Comparison of ENCODE assay signal across 14 cellular contexts in the genomic region with DNA sequence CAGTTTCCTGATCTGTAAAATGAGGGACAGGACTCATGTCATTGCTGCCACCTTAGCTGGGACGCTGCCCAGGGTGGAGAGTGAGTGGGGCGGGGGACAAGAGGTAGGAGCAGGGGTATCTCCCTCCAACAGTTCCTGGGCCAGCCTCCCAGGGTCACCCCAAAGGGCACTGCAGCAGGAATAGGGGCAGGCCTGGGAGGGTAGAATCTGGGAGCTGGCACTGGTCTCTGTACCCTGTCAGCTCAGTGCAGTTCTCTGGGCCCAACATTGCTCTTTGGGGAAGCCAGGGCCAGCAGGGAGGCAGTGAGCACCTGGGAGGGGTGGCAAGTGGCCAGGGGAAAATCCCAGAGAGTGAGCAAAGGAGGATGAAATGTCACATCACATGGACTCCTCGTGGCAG. TPM values are rescaled to one million over a fixed set of nuclear protein-coding genes. Genes with fewer than 3 reads are reported as not detected.
DNase-seq lines count a peak whose midpoint lies in the region; ATAC-seq and TF ChIP-seq lines count a peak whose summit lies in the region.
"Had no signal": no experiment of that assay in that cellular context is flagged by ENCODE, and none has a peak within 500 bp of the region (broad histone marks: within the 10 kb centered on the region; RNA-seq: fewer than 3 reads in every experiment).

No MANE protein-coding gene starts in this region.

- H4K8ac ChIP-seq in H9 (replicated peaks; ENCODE audit: insufficient read length, low read depth, low read length) (no peak overlapping the region), mesendoderm (ENCODE audit: low read depth, low read length) (no peak overlapping the region)

- H3K23ac ChIP-seq in H9 (ENCODE audit: insufficient read length, low read depth, low read length): no peak overlapping the region
- no peak overlapping the region for H3K23ac ChIP-seq in mesendoderm (ENCODE audit: low read length)

- H3K4ac ChIP-seq in H9 (ENCODE audit: low read depth, low read length) (no peak overlapping the region), mesendoderm (ENCODE audit: low read depth, low read length) (no peak overlapping the region)

- no peak overlapping the region for H3K18ac ChIP-seq in H9 (ENCODE audit: insufficient read length, low read depth, low read length)
- no peak overlapping the region for H3K18ac ChIP-seq in mesendoderm (ENCODE audit: low read length)

- no peak overlapping the region for H2BK5ac ChIP-seq in H9 (ENCODE audit: insufficient read length, low read length)
- H2BK5ac ChIP-seq in mesendoderm (ENCODE audit: low read length): no peak overlapping the region

- H3K56ac ChIP-seq in H9 (ENCODE audit: insufficient read length, low read depth, low read length) (no peak overlapping the region), mesendoderm (ENCODE audit: low read length) (no peak overlapping the region)

- ATAC-seq in body of pancreas: peak; percentile 48
- no peak for ATAC-seq in lower lobe of right lung
- ATAC-seq in GM21576 (IDR thresholded peaks at IDR 0.05; ENCODE audit: unreplicated experiment): no peak
- no peak for ATAC-seq in HG02852 (IDR thresholded peaks at IDR 0.05; ENCODE audit: unreplicated experiment)

- H3K14ac ChIP-seq in H9 (ENCODE audit: insufficient read depth, low read length): no peak overlapping the region

- no peak overlapping the region for H3K9ac ChIP-seq in H9 (ENCODE audit: extremely low read depth, insufficient read length, low read length)
- H3K9ac ChIP-seq in mesendoderm (ENCODE audit: low read length): no peak overlapping the region

- H3K79me1 ChIP-seq in H9 (ENCODE audit: insufficient read depth, low read depth, low read length, poor library complexity, severe bottlenecking) (no peaks in the 10 kb centered on the region), mesendoderm (ENCODE audit: low read length) (no peaks in the 10 kb centered on the region)

- peak; percentile 9 for DNase-seq in H9
- peak in 2 of 4 donors; percentile 38 to 50 for DNase-seq in body of pancreas
- DNase-seq in lower lobe of right lung: no peak
- DNase-seq in suprapubic skin (ENCODE audit: low spot score in 2 of 2): peak; percentile 45 to 54
- DNase-seq in mesendoderm: no peak
- DNase-seq: CD8-positive, alpha-beta memory T cell; Karpas-422; NCI-H1105 treated with DMSO at 0.1 percent for 48 hours; NCI-H1930; NCI-H2171 treated with DMSO at 0.1 percent for 48 hours; NCI-H510A treated with DMSO at 0.1 percent for 48 hours; RPMI8226 had no signal

- no peaks in the 10 kb centered on the region for H3K23me2 ChIP-seq in H9 (ENCODE audit: insufficient read length, low read depth, low read length, poor library complexity, severe bottlenecking)

- H3K9me3 ChIP-seq in H9 (ENCODE audit: control insufficient read depth, low read depth, low read length) (no peaks in the 10 kb centered on the region), body of pancreas (no peaks in the 10 kb centered on the region), lower lobe of right lung (no peaks in the 10 kb centered on the region), suprapubic skin (no peaks in the 10 kb centered on the region)

- H3K36me3 ChIP-seq in body of pancreas (replicated peaks in 1 of 2; ENCODE audit: insufficient read depth in 1 of 2, low read depth in 2 of 2): no peaks in the 10 kb centered on the region
- H3K36me3 ChIP-seq in lower lobe of right lung: no peaks in the 10 kb centered on the region
- no peaks in the 10 kb centered on the region for H3K36me3 ChIP-seq in suprapubic skin
- no peaks in the 10 kb centered on the region for H3K36me3 ChIP-seq in mesendoderm (ENCODE audit: control insufficient read depth, insufficient read depth, low read length)

- TF ChIP-seq POLR2A in body of pancreas (IDR thresholded peaks at IDR 0.05): no peak
- no peak for TF ChIP-seq POLR2A in suprapubic skin (IDR thresholded peaks at IDR 0.05)

- H4K5ac ChIP-seq in H9 (ENCODE audit: insufficient read length, low read depth, low read length) (no peak overlapping the region), mesendoderm (ENCODE audit: low read length) (no peak overlapping the region)

- H3K36me3 Mint-ChIP-seq in H9 (ENCODE audit: insufficient read depth in 1 of 3, low read depth in 3 of 3): no peaks in the 10 kb centered on the region
- H3K36me3 Mint-ChIP-seq: CD8-positive, alpha-beta memory T cell had no signal

- H3K4me2 ChIP-seq in H9 (ENCODE audit: insufficient read depth, insufficient read length, low read length): no peak overlapping the region
- no peak overlapping the region for H3K4me2 ChIP-seq in mesendoderm (ENCODE audit: low read length)

- H3K27me3 Mint-ChIP-seq in H9 (ENCODE audit: low read depth): peaks cover 78% of the 10 kb centered on the region

- H2AK5ac ChIP-seq in H9 (ENCODE audit: insufficient read length, low read length): no peak overlapping the region
- H2AK5ac ChIP-seq in mesendoderm (ENCODE audit: low read length): no peak overlapping the region

- H2BK20ac ChIP-seq in H9 (ENCODE audit: low read depth, low read length, poor library complexity, severe bottlenecking): no peak overlapping the region

- no peak overlapping the region for H3K4me3 Mint-ChIP-seq in H9
- H3K4me3 Mint-ChIP-seq: CD8-positive, alpha-beta memory T cell had no signal

- H3K27me3 ChIP-seq in H9 (ENCODE audit: insufficient read depth, low read length) (peaks cover 2% of the 10 kb centered on the region; the same call in 1 of the 2 replicates), body of pancreas (no peaks in the 10 kb centered on the region), lower lobe of right lung (ENCODE audit: low read depth) (no peaks in the 10 kb centered on the region), suprapubic skin (peaks cover 35% of the 10 kb centered on the region), mesendoderm (ENCODE audit: insufficient read depth, low read length, poor library complexity) (no peaks in the 10 kb centered on the region)

- H3K4me3 ChIP-seq in body of pancreas (no peak overlapping the region), lower lobe of right lung (no peak overlapping the region), suprapubic skin (no peak overlapping the region), mesendoderm (ENCODE audit: low read length) (no peak overlapping the region)

- no peak overlapping the region for H2BK15ac ChIP-seq in H9 (ENCODE audit: low read depth, low read length)
- H2BK15ac ChIP-seq in mesendoderm (replicated peaks; ENCODE audit: low read depth): no peak overlapping the region

- no peak overlapping the region for H2BK12ac ChIP-seq in H9 (ENCODE audit: insufficient read length, low read depth, low read length)

- H2BK120ac ChIP-seq in H9 (ENCODE audit: low read depth, low read length, poor library complexity, severe bottlenecking): no peak overlapping the region
- no peak overlapping the region for H2BK120ac ChIP-seq in mesendoderm (ENCODE audit: low read depth, low read length)

- H3K27ac Mint-ChIP-seq in H9: no peak overlapping the region
- H3K27ac Mint-ChIP-seq: CD8-positive, alpha-beta memory T cell had no signal

- H3K4me1 ChIP-seq in H9 (ENCODE audit: insufficient read depth, low read length) (no peaks in the 10 kb centered on the region; the same call in 1 of the 2 replicates), body of pancreas (peaks cover 15% of the 10 kb centered on the region), lower lobe of right lung (no peaks in the 10 kb centered on the region), suprapubic skin (peaks cover 7% of the 10 kb centered on the region), mesendoderm (ENCODE audit: control insufficient read depth, low read depth, low read length) (no peaks in the 10 kb centered on the region)

- TF ChIP-seq CTCF in H9 (conservative IDR thresholded peaks at IDR 0.05) (no peak), body of pancreas (IDR thresholded peaks at IDR 0.05) (no peak), lower lobe of right lung (IDR thresholded peaks at IDR 0.05) (no peak), suprapubic skin (IDR thresholded peaks at IDR 0.05) (no peak)

- H3T11ph ChIP-seq in H9 (ENCODE audit: low read length): no peak overlapping the region

- intact Hi-C loops in body of pancreas (cut with DNase I) (no loop called here), lower lobe of right lung (cut with DNase I) (no loop called here)

- peaks cover 29 to 39% of the 10 kb centered on the region in 2 experiments for H3K4me1 Mint-ChIP-seq in H9
- H3K4me1 Mint-ChIP-seq: CD8-positive, alpha-beta memory T cell had no signal

- TF ChIP-seq EP300 in suprapubic skin (IDR thresholded peaks at IDR 0.05): no peak

- H3K79me2 ChIP-seq in H9 (ENCODE audit: insufficient read depth, low read length) (no peaks in the 10 kb centered on the region), mesendoderm (ENCODE audit: control insufficient read depth, insufficient read depth, low read length) (no peaks in the 10 kb centered on the region)

- H3K9me3 Mint-ChIP-seq in H9: no peaks in the 10 kb centered on the region
- H3K9me3 Mint-ChIP-seq: CD8-positive, alpha-beta memory T cell had no signal

- no peak overlapping the region for H4K91ac ChIP-seq in H9 (ENCODE audit: insufficient read length, low read depth, low read length)

- no peaks in the 10 kb centered on the region for H4K20me1 ChIP-seq in H9 (ENCODE audit: control insufficient read depth, insufficient read depth, insufficient read length)

- H3K27ac ChIP-seq in H9 (ENCODE audit: insufficient read length, low read depth, low read length): no peak overlapping the region
- peak overlapping the region in 2 of 4 donors; percentile 47 for H3K27ac ChIP-seq in body of pancreas
- peak overlapping the region; percentile 11 for H3K27ac ChIP-seq in lower lobe of right lung
- no peak overlapping the region for H3K27ac ChIP-seq in suprapubic skin
- no peak overlapping the region for H3K27ac ChIP-seq in mesendoderm (ENCODE audit: low read depth, low read length)

- H2AFZ ChIP-seq in H9 (ENCODE audit: low read length): no peak overlapping the region

- WGBS in H9 (ENCODE audit: extremely low coverage, insufficient read length, low lambda C conversion rate): no CpG with 5 or more reads among the region's 3 CpGs
- WGBS in body of pancreas, 2 donors: 71 to 74% methylated on average over 3 of the region's 3 CpGs
- 71% methylated on average over 3 of the region's 3 CpGs for WGBS in suprapubic skin
- no CpG with 5 or more reads among the region's 3 CpGs for WGBS in mesendoderm (ENCODE audit: extremely low coverage, insufficient coverage, low lambda C conversion rate)

RNA-seq across cellular contexts. Expression of gene ELK4, which starts 55.8 kb away (rescaled TPM):
- 28.7 and 31.2 TPM in 2 replicates for total RNA-seq in H9 (2021)
- 10 to 100 TPM; 16.6 to 17.8 TPM for total RNA-seq in body of pancreas
- total RNA-seq in lower lobe of right lung: 62.8 TPM
- total RNA-seq in suprapubic skin: 10 to 100 TPM; 30.9 to 52.6 (median 43.8) TPM
- 9.3 TPM for polyA plus RNA-seq in mesendoderm (2013, experiment 1 of 2)
- 9.0 TPM for polyA plus RNA-seq in mesendoderm (2013, experiment 2 of 2)

Comparison
In these comparisons a context has a peak if more than half of its experiments do, and no peak if none do; other contexts are left out.
1. DNase-seq: peak in H9 (single experiment) and suprapubic skin (2 of 2); none in lower lobe of right lung (single experiment) and mesendoderm (single experiment).